In genomic region chr14:95282986-95283380, GRCh38 we compare ENCODE assay signal across 7 cellular contexts. TPM values are rescaled to one million over a fixed set of nuclear protein-coding genes. Genes with fewer than 3 reads are reported as not detected.
DNase-seq lines count a peak whose midpoint lies in the region; TF ChIP-seq lines count a peak whose summit lies in the region.
"Not testable (repeated sequence)": the region's sequence is repeated elsewhere in the genome, so short reads cannot be mapped to it uniquely, and the experiment has no call there.

No MANE protein-coding gene starts in this region.

- not testable (repeated sequence) for H3K4me3 ChIP-seq in Karpas-422 (ENCODE audit: low read length); astrocyte of the spinal cord (ENCODE audit: low read depth, low read length); dorsolateral prefrontal cortex

- H3K27me3 Mint-ChIP-seq in chondrocyte (ENCODE audit: low read depth); nephron progenitor cell (ENCODE audit: low read depth, poor library complexity): not testable (repeated sequence)

- not testable (repeated sequence) for H3K9me2 ChIP-seq in Karpas-422 (replicated peaks; ENCODE audit: insufficient read depth, low read length)

- not testable (repeated sequence) for H3K27me3 ChIP-seq in Karpas-422 (ENCODE audit: low read length); dorsolateral prefrontal cortex; layer of hippocampus (ENCODE audit: control insufficient read depth, insufficient read depth, low read length)

- not testable (repeated sequence) for DNase-seq in Karpas-422; chondrocyte (ENCODE audit: low spot score); dorsolateral prefrontal cortex; nephron progenitor cell; substantia nigra (lab: John Stamatoyannopoulos, UW)
- DNase-seq in astrocyte of the spinal cord (ENCODE audit: low read depth, low spot score) = peak; percentile 33

- H2AFZ ChIP-seq in Karpas-422 (ENCODE audit: low read length) = not testable (repeated sequence)

- H3K27ac ChIP-seq in Karpas-422 (ENCODE audit: low read length) (peak overlapping the region; percentile 93), dorsolateral prefrontal cortex (peak overlapping the region in 48 of 59 donors; percentile 8 to 79 (median 58)), layer of hippocampus (ENCODE audit: low read depth, low read length) (peak overlapping the region; percentile 20), substantia nigra (ENCODE audit: low read depth, low read length, poor library complexity, severe bottlenecking) (peak overlapping the region; percentile 67)

- intact Hi-C loops in dorsolateral prefrontal cortex (cut with DNase I) = not testable (repeated sequence)

- not testable (repeated sequence) for H3K9me3 Mint-ChIP-seq in chondrocyte (ENCODE audit: low read depth)
- peaks cover 17% of the 10 kb centered on the region for H3K9me3 Mint-ChIP-seq in nephron progenitor cell

- peak overlapping the region; percentile 62 for H3K9ac ChIP-seq in Karpas-422 (ENCODE audit: low read length)

- not testable (repeated sequence) for H3K4me1 Mint-ChIP-seq in chondrocyte (ENCODE audit: low read depth); nephron progenitor cell

- peaks cover 33% of the 10 kb centered on the region for H3K79me2 ChIP-seq in Karpas-422 (ENCODE audit: low read length)

- not testable (repeated sequence) for TF ChIP-seq CTCF in astrocyte of the spinal cord (IDR thresholded peaks at IDR 0.05; ENCODE audit: low read depth, low read length); chondrocyte (IDR thresholded peaks at IDR 0.05); nephron progenitor cell (IDR thresholded peaks at IDR 0.05)
- peak in 1 of 56 donors; percentile 8 for TF ChIP-seq CTCF in dorsolateral prefrontal cortex (IDR thresholded peaks at IDR 0.05 in 54 of 56, conservative IDR thresholded peaks at IDR 0.05 in 2 of 56; ENCODE audit: low read depth in 1 of 56, partially characterized antibody in 56 of 56)

- H3K27ac Mint-ChIP-seq in chondrocyte (ENCODE audit: unreplicated experiment) (peak overlapping the region; percentile 62), nephron progenitor cell (peak overlapping the region; percentile 62)

- peaks cover 16% of the 10 kb centered on the region for H3K36me3 ChIP-seq in Karpas-422 (ENCODE audit: insufficient read depth, low read length)

- in situ Hi-C loops in astrocyte of the spinal cord (cut with HindIII; ENCODE audit: low sequenced_read_pairs) = not testable (repeated sequence)

- H3K9me3 ChIP-seq in Karpas-422 (ENCODE audit: low read length) = not testable (repeated sequence)

- H3K4me2 ChIP-seq in Karpas-422 (ENCODE audit: low read depth, low read length, poor library complexity, severe bottlenecking) = peak overlapping the region; percentile 49

- H3K36me3 Mint-ChIP-seq in chondrocyte (ENCODE audit: low read depth); nephron progenitor cell (ENCODE audit: low read depth): not testable (repeated sequence)

- peaks cover 98% of the 10 kb centered on the region for H3K4me1 ChIP-seq in Karpas-422 (ENCODE audit: low read length)

- not testable (repeated sequence) for H4K20me1 ChIP-seq in Karpas-422 (ENCODE audit: insufficient read depth, low read depth, low read length)

- H3K4me3 Mint-ChIP-seq in chondrocyte (ENCODE audit: unreplicated experiment); nephron progenitor cell: not testable (repeated sequence)

RNA-seq across cellular contexts. Expression of gene CLMN, which starts 36.7 kb away (rescaled TPM):
- total RNA-seq in Karpas-422 (2014; rRNA removed; shearing (Covaris generic); ENCODE audit: low replicate concordance) = 40.1 and 56.1 TPM in 2 replicates
- total RNA-seq in chondrocyte = 6.7 to 7.7 TPM (median 7.3 TPM) in 3 replicates
- total RNA-seq in dorsolateral prefrontal cortex = 100 to 1,000 TPM in 37 of 120 experiments, 10 to 100 TPM in 83; 22.3 to 262 (median 78.6) TPM

Comparison
In these comparisons a context has a peak if more than half of its experiments do, and no peak if none do; other contexts are left out.
1. H3K27ac ChIP-seq: peak in every context shown above with its lines; median percentile 93 in Karpas-422; 67 in substantia nigra; 58 in dorsolateral prefrontal cortex; 20 in layer of hippocampus.